ENCODE assay signal across 28 cellular contexts in the genomic region with DNA sequence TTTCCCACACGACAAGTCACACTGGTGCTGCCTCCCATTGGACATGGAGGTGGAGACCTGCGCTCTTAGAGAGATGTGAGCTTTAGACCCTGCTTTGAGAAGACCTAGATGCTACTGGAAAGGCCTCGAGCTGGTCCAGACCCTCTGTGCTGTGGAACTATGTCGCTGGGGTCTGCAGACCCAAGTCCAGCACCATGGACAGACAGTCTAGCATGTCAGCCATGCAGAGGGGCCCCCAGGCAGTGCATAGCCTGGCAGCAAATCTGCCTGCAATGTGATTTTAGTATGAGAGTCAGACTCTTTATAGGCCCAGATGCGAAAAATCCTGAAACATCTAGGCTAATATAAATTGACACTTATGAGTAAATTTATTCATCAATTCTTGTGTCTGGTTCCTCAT.
"Had no signal": no experiment of that assay in that cellular context is flagged by ENCODE, and none has a peak within 500 bp of the region (broad histone marks: within the 10 kb centered on the region; RNA-seq: fewer than 3 reads in every experiment).

No MANE protein-coding gene starts in this region.

- H3K4me1 Mint-ChIP-seq: stimulated activated effector memory CD8-positive, alpha-beta T cell treated with anti-CD3 and anti-CD28 coated beads, Interleukin-12 subunit alpha, Interleukin-12 subunit beta, amount 100 ng/mL, for 72 hours; stimulated activated memory B cell treated with anti-CD40 and anti-IgM and Interleukin-4, amounts not matched to agents 10 μg/mL and 1 μg/mL and 100 μg/mL, for 72 hours; stimulated activated naive B cell treated with anti-CD40 and anti-IgM and Interleukin-4, amounts not matched to agents 10 μg/mL and 1 μg/mL and 100 μg/mL, for 72 hours; stimulated activated naive CD8-positive, alpha-beta T cell treated with anti-CD3 and anti-CD28 coated beads, Interleukin-15, amount 100 ng/mL, for 72 hours had no signal

- H3K4me3 Mint-ChIP-seq: stimulated activated effector memory CD8-positive, alpha-beta T cell treated with anti-CD3 and anti-CD28 coated beads, Interleukin-12 subunit alpha, Interleukin-12 subunit beta, amount 100 ng/mL, for 72 hours; stimulated activated memory B cell treated with anti-CD40 and anti-IgM and Interleukin-4, amounts not matched to agents 10 μg/mL and 1 μg/mL and 100 μg/mL, for 72 hours; stimulated activated naive B cell treated with anti-CD40 and anti-IgM and Interleukin-4, amounts not matched to agents 10 μg/mL and 1 μg/mL and 100 μg/mL, for 72 hours; stimulated activated naive CD8-positive, alpha-beta T cell treated with anti-CD3 and anti-CD28 coated beads, Interleukin-15, amount 100 ng/mL, for 72 hours; stimulated activated naive CD8-positive, alpha-beta T cell treated with anti-CD3 and anti-CD28 coated beads, Interleukin-15, Interleukin-2, amounts not matched to agents 100 ng/mL and 50 ng/mL, for 24 hours; type B pancreatic cell had no signal

- H3K27ac Mint-ChIP-seq: stimulated activated effector memory CD8-positive, alpha-beta T cell treated with anti-CD3 and anti-CD28 coated beads, Interleukin-12 subunit alpha, Interleukin-12 subunit beta, amount 100 ng/mL, for 72 hours; stimulated activated memory B cell treated with anti-CD40 and anti-IgM and Interleukin-4, amounts not matched to agents 10 μg/mL and 1 μg/mL and 100 μg/mL, for 72 hours; stimulated activated naive B cell treated with anti-CD40 and anti-IgM and Interleukin-4, amounts not matched to agents 10 μg/mL and 1 μg/mL and 100 μg/mL, for 72 hours; stimulated activated naive CD8-positive, alpha-beta T cell treated with anti-CD3 and anti-CD28 coated beads, Interleukin-15, amount 100 ng/mL, for 72 hours; stimulated activated naive CD8-positive, alpha-beta T cell treated with anti-CD3 and anti-CD28 coated beads, Interleukin-15, Interleukin-2, amounts not matched to agents 100 ng/mL and 50 ng/mL, for 24 hours; type B pancreatic cell had no signal

- H3K27me3 ChIP-seq: testis, thyroid gland, tibial nerve, transverse colon, upper lobe of left lung, upper lobe of right lung, uterus, vagina had no signal

- H3K9me3 ChIP-seq: stomach, suprapubic skin, testis, thoracic aorta, thyroid gland, tibial artery, tibial nerve, transverse colon, upper lobe of left lung, upper lobe of right lung, uterus, vagina had no signal

- ATAC-seq: stimulated activated effector memory CD8-positive, alpha-beta T cell treated with anti-CD3 and anti-CD28 coated beads, Interleukin-12 subunit alpha, Interleukin-12 subunit beta, amount 100 ng/mL, for 72 hours; stimulated activated memory B cell treated with anti-CD40 and anti-IgM and Interleukin-4, amounts not matched to agents 10 μg/mL and 1 μg/mL and 100 μg/mL, for 72 hours; stimulated activated naive B cell treated with anti-CD40 and anti-IgM and Interleukin-4, amounts not matched to agents 10 μg/mL and 1 μg/mL and 100 μg/mL, for 72 hours; stimulated activated naive CD8-positive, alpha-beta T cell treated with anti-CD3 and anti-CD28 coated beads, Interleukin-15, amount 100 ng/mL, for 72 hours; stimulated activated naive CD8-positive, alpha-beta T cell treated with anti-CD3 and anti-CD28 coated beads, Interleukin-15, Interleukin-2, amounts not matched to agents 100 U/mL and 50 U/mL, for 24 hours; upper lobe of right lung had no signal

- H3K36me3 Mint-ChIP-seq: stimulated activated effector memory CD8-positive, alpha-beta T cell treated with anti-CD3 and anti-CD28 coated beads, Interleukin-12 subunit alpha, Interleukin-12 subunit beta, amount 100 ng/mL, for 72 hours; stimulated activated memory B cell treated with anti-CD40 and anti-IgM and Interleukin-4, amounts not matched to agents 10 μg/mL and 1 μg/mL and 100 μg/mL, for 72 hours; stimulated activated naive B cell treated with anti-CD40 and anti-IgM and Interleukin-4, amounts not matched to agents 10 μg/mL and 1 μg/mL and 100 μg/mL, for 72 hours had no signal

- H3K27me3 Mint-ChIP-seq: stimulated activated memory B cell treated with anti-CD40 and anti-IgM and Interleukin-4, amounts not matched to agents 10 μg/mL and 1 μg/mL and 100 μg/mL, for 72 hours had no signal

- H3K27ac ChIP-seq: stomach, suprapubic skin, testis, thoracic aorta, thyroid gland, tibial artery, tibial nerve, transverse colon, upper lobe of left lung, upper lobe of right lung, uterus, vagina had no signal

- H3K4me1 ChIP-seq: suprapubic skin, testis, thyroid gland, tibial nerve, upper lobe of right lung, uterus had no signal

- H3K9me3 Mint-ChIP-seq: stimulated activated effector memory CD8-positive, alpha-beta T cell treated with anti-CD3 and anti-CD28 coated beads, Interleukin-12 subunit alpha, Interleukin-12 subunit beta, amount 100 ng/mL, for 72 hours; stimulated activated memory B cell treated with anti-CD40 and anti-IgM and Interleukin-4, amounts not matched to agents 10 μg/mL and 1 μg/mL and 100 μg/mL, for 72 hours; stimulated activated naive B cell treated with anti-CD40 and anti-IgM and Interleukin-4, amounts not matched to agents 10 μg/mL and 1 μg/mL and 100 μg/mL, for 72 hours; stimulated activated naive CD8-positive, alpha-beta T cell treated with anti-CD3 and anti-CD28 coated beads, Interleukin-15, amount 100 ng/mL, for 72 hours; stimulated activated naive CD8-positive, alpha-beta T cell treated with anti-CD3 and anti-CD28 coated beads, Interleukin-15, Interleukin-2, amounts not matched to agents 100 ng/mL and 50 ng/mL, for 24 hours; type B pancreatic cell had no signal

- H3K36me3 ChIP-seq: stomach, suprapubic skin, thoracic aorta, thyroid gland, tibial artery, tibial nerve, transverse colon, upper lobe of right lung, uterus, vagina had no signal

- DNase-seq: stimulated activated CD4-positive, alpha-beta T cell treated with anti-CD3 and anti-CD28 coated beads, Interleukin-2, amount 100 ng/mL, for 48 hours; stimulated activated CD4-positive, alpha-beta T cell treated with anti-CD3 and anti-CD28 coated beads, Interleukin-4, amount 100 ng/mL, for 1 hour; stimulated activated CD4-positive, alpha-beta T cell treated with anti-CD3 and anti-CD28 coated beads, Interleukin-4, amount 100 ng/mL, for 24 hours; stimulated activated CD4-positive, alpha-beta T cell treated with anti-CD3 and anti-CD28 coated beads, Interleukin-4, amount 100 ng/mL, for 4 hours; stimulated activated CD8-positive, alpha-beta memory T cell treated with anti-CD3 and anti-CD28 coated beads, Interleukin-4, amount 100 ng/mL, for 48 hours; stimulated activated naive B cell treated with anti-CD40 and anti-IgM and Interleukin-4, amounts not matched to agents 10 μg/mL and 1 μg/mL and 100 μg/mL, for 72 hours; stimulated activated naive CD4-positive, alpha-beta T cell; stimulated activated naive CD4-positive, alpha-beta T cell treated with Interleukin-2 at 50 U/mL for 16 hours; stimulated activated naive CD8-positive, alpha-beta T cell treated with anti-CD3 and anti-CD28 coated beads, Interleukin-15, amount 100 ng/mL, for 72 hours; stimulated activated naive CD8-positive, alpha-beta T cell treated with anti-CD3 and anti-CD28 coated beads, Interleukin-15, Interleukin-2, amounts not matched to agents 100 U/mL and 50 U/mL, for 24 hours; stomach; substantia nigra; testis; thyroid gland; tibial artery; transverse colon; trophoblast cell; upper lobe of left lung; upper lobe of right lung; uterus had no signal

- H3K4me3 ChIP-seq: stomach, suprapubic skin, testis, thoracic aorta, thyroid gland, tibial artery, tibial nerve, transverse colon, upper lobe of left lung, upper lobe of right lung, uterus, vagina had no signal
